ENCODE assay signal across 8 cellular contexts in the genomic region with DNA sequence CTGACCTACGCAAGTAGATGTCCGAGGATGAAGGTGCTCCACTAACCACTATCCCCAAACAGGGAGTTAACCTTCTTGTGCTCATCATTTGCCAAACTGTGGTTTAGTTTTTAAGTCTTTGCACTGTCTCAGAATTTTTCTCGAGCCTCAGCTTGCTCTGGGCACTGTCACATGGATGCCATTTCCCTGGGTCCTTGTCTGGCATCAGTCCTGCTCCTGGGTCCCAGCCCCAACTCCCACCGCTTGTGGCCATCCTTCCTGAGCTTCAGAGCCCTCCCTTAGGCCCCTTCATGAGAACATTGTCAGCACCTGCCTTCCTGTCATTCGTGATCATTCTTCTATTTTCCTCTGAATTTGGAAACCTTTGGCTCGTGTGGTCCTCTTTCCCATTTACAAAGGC. TPM values are rescaled to one million over a fixed set of nuclear protein-coding genes. Genes with fewer than 3 reads are reported as not detected.
"Had no signal": no experiment of that assay in that cellular context is flagged by ENCODE, and none has a peak within 500 bp of the region (broad histone marks: within the 10 kb centered on the region; RNA-seq: fewer than 3 reads in every experiment).

No MANE protein-coding gene starts in this region.

- ATAC-seq: GM23338 had no signal

- H2AFZ ChIP-seq: GM23338 had no signal

- FAIRE-seq: H1, H54, HTR-8/SVneo had no signal

- H3K4me3 ChIP-seq: GM23338 had no signal

- DNase-seq: H9, HCEC 1CT had no signal

- H3K4me2 ChIP-seq: GM23338 had no signal

RNA-seq across cellular contexts. Expression of a gene that starts 33.8 kb away (rescaled TPM):
- total RNA-seq: GM23338, H1, H9, HT-29 had no signal
- polyA plus RNA-seq: GM23338, H1, IgD-negative memory B cell had no signal
